8 cellular contexts compared by ENCODE assay signal in the genomic region with DNA sequence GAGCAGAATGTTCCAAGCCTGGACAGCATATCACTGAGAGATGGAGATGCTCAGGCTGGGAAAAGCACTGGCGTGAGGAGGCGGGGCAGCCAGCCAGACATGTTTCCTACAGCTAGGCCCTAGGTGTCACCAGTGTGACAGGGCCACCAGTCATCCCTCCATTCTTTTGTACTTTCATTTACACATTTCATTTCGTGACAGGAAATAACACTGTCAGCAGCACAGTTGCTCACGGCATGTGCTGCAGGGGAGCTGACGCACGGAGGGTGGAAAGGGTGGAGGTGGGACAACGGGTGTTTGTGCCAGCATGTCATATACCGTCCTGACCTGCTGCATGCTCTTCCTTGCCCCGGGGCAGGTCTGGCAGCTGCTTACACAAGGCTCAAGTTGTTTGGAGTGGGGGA. TPM values are rescaled to one million over a fixed set of nuclear protein-coding genes. Genes with fewer than 3 reads are reported as not detected.
DNase-seq lines count a peak whose midpoint lies in the region; ATAC-seq and TF ChIP-seq lines count a peak whose summit lies in the region.

No MANE protein-coding gene starts in this region.

- H3K9me3 Mint-ChIP-seq in CD8-positive, alpha-beta memory T cell, result no peaks in the 10 kb centered on the region

- H3K4me1 Mint-ChIP-seq in CD8-positive, alpha-beta memory T cell, result peaks cover 47 to 59% (median 49%) of the 10 kb centered on the region in 3 donors

- CTCF ChIA-PET in CD8-positive, alpha-beta memory T cell (lab: Charles Lee), result interaction anchor here (0.8 to 8.3 kb wide), 15 partner anchors 10 to 256 kb away, joined by 3 to 95 read pairs (median 7); partner anchors contain the start of gene CEMIP2

- DNase-seq in CD8-positive, alpha-beta memory T cell, result peak; percentile 73 to 95 (median 88)
- DNase-seq in activated CD4-positive, alpha-beta T cell treated with anti-CD3 and anti-CD28 coated beads, Interleukin-2, amount 50 U/mL, for 1 hour, result peak; percentile 81
- DNase-seq in epithelial cell of esophagus (ENCODE audit: low read depth) (peak; percentile 94), HAP-1 (ENCODE audit: low spot score in 2 of 2) (no peak), NCI-H446 treated with DMSO at 0.1 percent for 48 hours (lab: John Stamatoyannopoulos, UW) (no peak)
- peak; percentile 55 to 81 (median 73) for DNase-seq in stimulated activated CD4-positive, alpha-beta T cell treated with anti-CD3 and anti-CD28 coated beads, TNF-alpha, amount 100 ng/mL, for 48 hours (ENCODE audit: low read depth in 3 of 3)

- peaks cover 39% of the 10 kb centered on the region for H3K4me1 ChIP-seq in CD8-positive, alpha-beta memory T cell (ENCODE audit: insufficient read depth, low read length)
- peaks cover 4% of the 10 kb centered on the region; the same call in 1 of the 2 replicates for H3K4me1 ChIP-seq in HAP-1

- H3K4me3 Mint-ChIP-seq in CD8-positive, alpha-beta memory T cell, result peak overlapping the region; percentile 6 to 84 (median 80)

- peak overlapping the region; percentile 89 to 100 (median 98) for H3K27ac Mint-ChIP-seq in CD8-positive, alpha-beta memory T cell

- no peaks in the 10 kb centered on the region for H3K9me3 ChIP-seq in CD8-positive, alpha-beta memory T cell (ENCODE audit: low read length)
- H3K9me3 ChIP-seq in HAP-1, result no peaks in the 10 kb centered on the region

- no peaks in the 10 kb centered on the region for H3K27me3 ChIP-seq in CD8-positive, alpha-beta memory T cell (ENCODE audit: insufficient read depth, low read length, poor library complexity, severe bottlenecking)
- no peaks in the 10 kb centered on the region for H3K27me3 ChIP-seq in HAP-1 (ENCODE audit: low read depth)

- H3K27me3 Mint-ChIP-seq in CD8-positive, alpha-beta memory T cell, result no peaks in the 10 kb centered on the region

- H3K36me3 ChIP-seq in CD8-positive, alpha-beta memory T cell (ENCODE audit: insufficient read depth, low read length), result no peaks in the 10 kb centered on the region
- no peaks in the 10 kb centered on the region for H3K36me3 ChIP-seq in HAP-1 (replicated peaks)

- peak overlapping the region; percentile 7 for H3K4me3 ChIP-seq in CD8-positive, alpha-beta memory T cell (ENCODE audit: low read length)
- no peak overlapping the region for H3K4me3 ChIP-seq in epithelial cell of esophagus (ENCODE audit: low read length)
- H3K4me3 ChIP-seq in HAP-1, result no peak overlapping the region

- ATAC-seq in GM19438 (IDR thresholded peaks at IDR 0.05; ENCODE audit: low read depth, unreplicated experiment), result peak; percentile 65
- ATAC-seq in HG03460 (IDR thresholded peaks at IDR 0.05; ENCODE audit: unreplicated experiment), result peak; percentile 79

- in situ Hi-C loops in HAP-1 (cut with MboI; ENCODE audit: low sequenced_read_pairs), result no loop called here

- no peak for TF ChIP-seq CTCF in epithelial cell of esophagus (IDR thresholded peaks at IDR 0.05; ENCODE audit: insufficient read depth, low read depth, low read length, missing control alignments)

- peaks cover 0 to 3% (median 0%) of the 10 kb centered on the region in 3 donors for H3K36me3 Mint-ChIP-seq in CD8-positive, alpha-beta memory T cell

- POLR2A ChIA-PET in CD8-positive, alpha-beta memory T cell (lab: Charles Lee), result interaction anchor here (0.6 to 2.1 kb wide), 9 partner anchors 11 to 1369 kb away, joined by 3 to 19 read pairs (median 4); partner anchors contain the start of genes ABHD17B, C9orf85, CEMIP2 and KLF9

- H3K27ac ChIP-seq in CD8-positive, alpha-beta memory T cell (ENCODE audit: low read depth, low read length), result peak overlapping the region; percentile 77

RNA-seq across cellular contexts. Expression of gene CEMIP2, which starts 14.8 kb away (rescaled TPM):
- 10 to 100 TPM; 74.1 to 75.5 TPM for total RNA-seq in CD8-positive, alpha-beta memory T cell
- 8.8 TPM for polyA plus RNA-seq in CD8-positive, alpha-beta memory T cell

Comparison
In these comparisons a context has a peak if more than half of its experiments do, and no peak if none do; other contexts are left out.
1. DNase-seq: peak in CD8-positive, alpha-beta memory T cell (5 of 5), activated CD4-positive, alpha-beta T cell treated with anti-CD3 and anti-CD28 coated beads, Interleukin-2, amount 50 U/mL, for 1 hour (single experiment), epithelial cell of esophagus (single experiment) and stimulated activated CD4-positive, alpha-beta T cell treated with anti-CD3 and anti-CD28 coated beads, TNF-alpha, amount 100 ng/mL, for 48 hours (3 of 3); none in HAP-1 (0 of 2) and NCI-H446 treated with DMSO at 0.1 percent for 48 hours (single experiment).